36 cellular contexts compared by ENCODE assay signal in genomic region chr6:54103485-54103884, GRCh38. TPM values are rescaled to one million over a fixed set of nuclear protein-coding genes. Genes with fewer than 3 reads are reported as not detected.
"Had no signal": no experiment of that assay in that cellular context is flagged by ENCODE, and none has a peak within 500 bp of the region (broad histone marks: within the 10 kb centered on the region; RNA-seq: fewer than 3 reads in every experiment).

No MANE protein-coding gene starts in this region.

- H3K4me3 ChIP-seq: heart right ventricle, lung, mucosa of descending colon, pancreas, smooth muscle cell, suprapubic skin, transverse colon, upper lobe of right lung, uterus had no signal

- ATAC-seq: esophagus mucosa; foreskin keratinocyte; heart right ventricle; left colon; left ventricle myocardium superior; mucosa of descending colon; natural killer cell treated with Interleukin-12 subunit alpha and Interleukin-12 subunit beta and Interleukin-15 and Interleukin-18, amount 100 ng/mL, for 72 hours; pancreas; sciatic nerve; stimulated activated naive CD8-positive, alpha-beta T cell treated with anti-CD3 and anti-CD28 coated beads, Interleukin-15, amount 100 ng/mL, for 72 hours; upper lobe of right lung had no signal

- H3K27me3 ChIP-seq: foreskin keratinocyte, heart right ventricle, neutrophil, pancreas, suprapubic skin, transverse colon, upper lobe of right lung, uterus had no signal

- H3K36me3 ChIP-seq: heart right ventricle, neutrophil, pancreas, suprapubic skin, transverse colon, upper lobe of right lung, uterus had no signal

- H3K4me3 Mint-ChIP-seq: dendritic cell treated with granulocyte-macrophage colony-stimulating factor and Interleukin-4, amounts not matched to agents 40 ng/mL and 50 ng/mL, for 4 days; endodermal cell; memory B cell; mesothelial cell of epicardium; naive B cell; natural killer cell treated with Interleukin-12 subunit alpha and Interleukin-12 subunit beta and Interleukin-15 and Interleukin-18, amount 100 ng/mL, for 72 hours; neural crest cell; stimulated activated naive CD8-positive, alpha-beta T cell treated with anti-CD3 and anti-CD28 coated beads, Interleukin-15, amount 100 ng/mL, for 72 hours had no signal

- H3K27ac Mint-ChIP-seq: dendritic cell treated with granulocyte-macrophage colony-stimulating factor and Interleukin-4, amounts not matched to agents 40 ng/mL and 50 ng/mL, for 4 days; endodermal cell; memory B cell; mesothelial cell of epicardium; naive B cell; natural killer cell treated with Interleukin-12 subunit alpha and Interleukin-12 subunit beta and Interleukin-15 and Interleukin-18, amount 100 ng/mL, for 72 hours; stimulated activated naive CD8-positive, alpha-beta T cell treated with anti-CD3 and anti-CD28 coated beads, Interleukin-15, amount 100 ng/mL, for 72 hours had no signal

- H3K9me3 Mint-ChIP-seq: dendritic cell treated with granulocyte-macrophage colony-stimulating factor and Interleukin-4, amounts not matched to agents 40 ng/mL and 50 ng/mL, for 4 days; endodermal cell; mesothelial cell of epicardium; neural crest cell had no signal

- H3K4me2 ChIP-seq: smooth muscle cell had no signal

- H3K4me1 ChIP-seq: pancreas, transverse colon, upper lobe of right lung, uterus had no signal

- DNase-seq: effector CD8-positive, alpha-beta T cell; endodermal cell; foreskin keratinocyte; glutamatergic neuron; heart right ventricle; hippocampal formation; islet precursor cell; kidney glomerular epithelial cell; left colon; left ventricle myocardium superior; mucosa of descending colon; naive B cell; pancreas; stimulated activated CD4-positive, alpha-beta T cell treated with anti-CD3 and anti-CD28 coated beads, Interleukin-12 subunit alpha, Interleukin-12 subunit beta, amount 100 ng/mL, for 4 hours; stimulated activated CD4-positive, alpha-beta T cell treated with anti-CD3 and anti-CD28 coated beads, Interleukin-1b, Interleukin-23, amount 100 ng/mL, for 48 hours; stimulated activated CD4-positive, alpha-beta T cell treated with anti-CD3 and anti-CD28 coated beads, Interleukin-4, amount 100 ng/mL, for 1 hour; stimulated activated CD8-positive, alpha-beta memory T cell treated with anti-CD3 and anti-CD28 coated beads, Interleukin-4, amount 100 ng/mL, for 48 hours; stimulated activated naive CD4-positive, alpha-beta T cell; stimulated activated naive CD8-positive, alpha-beta T cell treated with anti-CD3 and anti-CD28 coated beads, Interleukin-15, amount 100 ng/mL, for 72 hours; transverse colon; upper lobe of right lung; uterus had no signal

- H3K27me3 Mint-ChIP-seq: dendritic cell treated with granulocyte-macrophage colony-stimulating factor and Interleukin-4, amounts not matched to agents 40 ng/mL and 50 ng/mL, for 4 days; naive B cell; natural killer cell treated with Interleukin-12 subunit alpha and Interleukin-12 subunit beta and Interleukin-15 and Interleukin-18, amount 100 ng/mL, for 72 hours; stimulated activated naive CD8-positive, alpha-beta T cell treated with anti-CD3 and anti-CD28 coated beads, Interleukin-15, amount 100 ng/mL, for 72 hours had no signal

- H3K9me3 ChIP-seq: heart right ventricle, mucosa of descending colon, neutrophil, pancreas, suprapubic skin, transverse colon, upper lobe of right lung, uterus had no signal

- H3K36me3 Mint-ChIP-seq: memory B cell; mesothelial cell of epicardium; naive B cell; natural killer cell treated with Interleukin-12 subunit alpha and Interleukin-12 subunit beta and Interleukin-15 and Interleukin-18, amount 100 ng/mL, for 72 hours had no signal

- FAIRE-seq: colon, pancreas had no signal

- H3K27ac ChIP-seq: epithelial cell of prostate, foreskin keratinocyte, neutrophil, pancreas, suprapubic skin, transverse colon, upper lobe of right lung, uterus had no signal

- H3K4me1 Mint-ChIP-seq: memory B cell; naive B cell; neural crest cell; stimulated activated naive CD8-positive, alpha-beta T cell treated with anti-CD3 and anti-CD28 coated beads, Interleukin-15, amount 100 ng/mL, for 72 hours had no signal

RNA-seq across cellular contexts. Expression of gene MLIP, which starts 7.8 kb away (rescaled TPM):
- total RNA-seq: endodermal cell; fibroblast of lung; foreskin keratinocyte; natural killer cell treated with Interleukin-12 subunit alpha and Interleukin-12 subunit beta and Interleukin-15 and Interleukin-18, amount 100 ng/mL, for 72 hours; neural crest cell; smooth muscle cell; uterus had no signal
- polyA plus RNA-seq: foreskin keratinocyte, smooth muscle cell had no signal
